1 cellular context compared by ENCODE assay signal in the genomic region with DNA sequence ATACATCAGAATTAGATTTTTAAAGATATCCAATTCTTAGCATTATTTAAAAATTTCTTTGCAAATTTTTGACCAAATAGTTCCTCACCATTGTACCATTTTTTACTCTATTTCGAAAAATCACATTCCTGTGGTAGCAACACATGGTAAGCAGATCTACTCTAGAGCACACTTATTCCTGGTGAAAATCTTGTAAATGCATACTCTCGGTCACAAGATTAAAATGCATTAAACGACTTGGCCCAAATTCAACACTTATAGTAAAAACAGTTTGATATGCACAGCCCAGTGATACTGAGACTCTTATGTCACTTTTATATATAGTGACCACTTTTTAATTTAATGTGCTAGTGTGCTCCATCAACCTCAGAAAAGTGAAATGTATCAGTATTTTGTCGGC.
TF ChIP-seq lines count a peak whose summit lies in the region.

No MANE protein-coding gene starts in this region.

TF ChIP-seq in IMR-90, 13 proteins besides CTCF, POLR2A, EP300 and RAD21:
- TF ChIP-seq BHLHE40 (IDR thresholded peaks at IDR 0.05; ENCODE audit: low read depth, low read length) (no peak), FOS (IDR thresholded peaks at IDR 0.05; ENCODE audit: low read depth, low read length) (no peak), MAFK (IDR thresholded peaks at IDR 0.05; ENCODE audit: low read depth, low read length) (no peak), CHD1 (IDR thresholded peaks at IDR 0.05; ENCODE audit: low read depth, low read length) (no peak), USF2 (IDR thresholded peaks at IDR 0.05; ENCODE audit: low read depth, low read length) (no peak)
